In the genomic region with DNA sequence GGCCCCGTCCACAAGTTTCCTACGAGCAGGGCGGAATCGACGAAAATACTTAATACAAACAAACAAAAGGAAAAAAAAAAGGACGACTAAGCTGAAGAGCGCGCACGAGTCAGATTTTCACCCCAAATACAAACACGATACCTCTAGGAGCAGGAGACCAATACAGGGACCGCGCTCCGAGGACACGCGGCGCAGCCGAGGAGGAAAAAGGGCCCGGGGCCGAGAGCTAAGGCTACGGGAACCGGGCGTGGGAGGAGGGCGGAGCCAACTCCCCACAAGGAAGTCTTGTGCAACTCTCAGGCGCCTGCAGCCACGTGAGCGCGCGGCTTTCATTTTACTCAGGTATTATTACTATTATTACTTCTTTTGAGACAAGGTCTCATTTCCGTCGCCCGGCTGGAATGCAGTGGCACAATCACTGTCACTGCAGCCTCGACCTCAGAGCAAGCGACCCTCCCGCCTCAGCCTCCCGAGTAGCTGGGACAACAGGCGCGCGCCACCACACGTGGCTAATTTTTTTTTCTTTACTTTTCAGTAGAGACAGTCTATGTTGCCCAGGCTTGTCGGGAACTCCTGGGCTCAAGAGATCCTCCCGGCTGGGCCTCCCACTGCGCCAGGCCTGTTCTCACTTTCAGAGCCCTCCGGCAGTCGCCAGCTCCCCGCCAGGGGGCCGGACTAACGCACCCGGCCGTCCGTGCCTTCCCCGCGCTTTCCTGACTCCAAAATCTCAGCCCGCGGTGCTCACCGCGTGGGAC, we compare ENCODE assay signal across 8 cellular contexts. TPM values are rescaled to one million over a fixed set of nuclear protein-coding genes. Genes with fewer than 3 reads are reported as not detected.
A peak's percentile ranks its signal among the peaks of the same experiment; 100 is the strongest.
DNase-seq lines count a peak whose midpoint lies in the region; ATAC-seq and TF ChIP-seq lines count a peak whose summit lies in the region.

No MANE protein-coding gene starts in this region.

- H3K4me3 ChIP-seq in iPS-20b (ENCODE audit: low read length) (peak overlapping the region; percentile 97), skin epidermis (peak overlapping the region; percentile 62 to 93 (median 89))

- intact Hi-C loops in MCF 10A (cut with micrococcal nuclease): loop anchor here (1.0 kb wide), 1 partner anchor 10 kb away; no protein-coding TSS in a partner anchor

- CTCF ChIA-PET in MCF 10A (lab: Yijun Ruan, JAX): interaction anchor here (0.6 to 1.4 kb wide), 9 partner anchors 14 to 50 kb away, joined by 3 to 5 read pairs (median 3); no protein-coding TSS in a partner anchor

- peak overlapping the region; percentile 99 for H3K9ac ChIP-seq in iPS-20b (ENCODE audit: low read depth, low read length)

- DNase-seq in NCI-H2029 (lab: John Stamatoyannopoulos, UW): peak; percentile 70
- DNase-seq in NCI-H2029 treated with DMSO at 0.1 percent for 48 hours (lab: John Stamatoyannopoulos, UW): no peak
- peak; percentile 42 for DNase-seq in NCI-H1694 (lab: John Stamatoyannopoulos, UW)
- peak; percentile 85 for DNase-seq in UCSD-AML1 (lab: John Stamatoyannopoulos, UW; ENCODE audit: unreplicated experiment)
- peak; percentile 94 for DNase-seq in MCF 10A (ENCODE audit: unreplicated experiment)

- H3K27ac Mint-ChIP-seq in MCF 10A (ENCODE audit: low read depth, unreplicated experiment): peak overlapping the region; percentile 99

- POLR2A ChIA-PET in MCF 10A (lab: Yijun Ruan, JAX): interaction anchor here (0.6 to 8.8 kb wide), 18 partner anchors 11 to 1200 kb away, joined by 3 to 169 read pairs (median 5); a partner anchor contains a TSS

- H3K36me3 Mint-ChIP-seq in MCF 10A (ENCODE audit: insufficient read depth, unreplicated experiment): peaks cover 42% of the 10 kb centered on the region

- peaks cover 24% of the 10 kb centered on the region for H3K4me1 Mint-ChIP-seq in MCF 10A (ENCODE audit: insufficient read depth, unreplicated experiment)

- H3K27me3 Mint-ChIP-seq in MCF 10A (ENCODE audit: insufficient read depth, unreplicated experiment): no peaks in the 10 kb centered on the region

- peak overlapping the region; percentile 89 for H3K4me3 Mint-ChIP-seq in MCF 10A (ENCODE audit: unreplicated experiment)

- H3K27ac ChIP-seq in iPS-20b (ENCODE audit: low read length) (peak overlapping the region; percentile 94), skin epidermis (peak overlapping the region; percentile 93 to 100 (median 99))

- H3K4me1 ChIP-seq in iPS-20b (ENCODE audit: insufficient read depth, low read length): peaks cover 24% of the 10 kb centered on the region; the same call in 1 of the 2 replicates

- H3K9me3 ChIP-seq in iPS-20b (ENCODE audit: insufficient read depth, low read depth, low read length): no peaks in the 10 kb centered on the region

- TSS peak; percentile 37 for BruUV-seq in MCF 10A (replicated peaks; lab: Mats Ljungman, UMichigan)

- TF ChIP-seq CTCF in MCF 10A (IDR thresholded peaks at IDR 0.05; ENCODE audit: unreplicated experiment): no peak

- H3K36me3 ChIP-seq in iPS-20b (ENCODE audit: insufficient read depth, low read depth, low read length): peaks cover 14% of the 10 kb centered on the region; the same call in 1 of the 2 replicates

- peak; percentile 47 for ATAC-seq in HG02870 (IDR thresholded peaks at IDR 0.05; ENCODE audit: unreplicated experiment)

- no peaks in the 10 kb centered on the region for H3K9me3 Mint-ChIP-seq in MCF 10A (ENCODE audit: unreplicated experiment)

- no peaks in the 10 kb centered on the region for H3K27me3 ChIP-seq in iPS-20b (ENCODE audit: insufficient read depth, low read length)

RNA-seq across cellular contexts. Expression of a gene that starts 1.2 kb away (rescaled TPM):
- total RNA-seq in MCF 10A (2022): 184 and 198 TPM in 2 replicates

RNA-seq across cellular contexts. Expression of a gene that starts 29.2 kb away (rescaled TPM):
- 2.2 and 2.6 TPM in 2 replicates for total RNA-seq in MCF 10A (2022)

RNA-seq across cellular contexts. Expression of a gene that starts 36.3 kb away (rescaled TPM):
- not detected in 2 replicates for total RNA-seq in MCF 10A (2022)
